Comparison of ENCODE assay signal across 25 cellular contexts in genomic region chr5:158744226-158744625, GRCh38.
"Had no signal": no experiment of that assay in that cellular context is flagged by ENCODE, and none has a peak within 500 bp of the region (broad histone marks: within the 10 kb centered on the region; RNA-seq: fewer than 3 reads in every experiment).

No MANE protein-coding gene starts in this region.

- H3K4me3 ChIP-seq: body of pancreas, colonic mucosa, esophagus squamous epithelium had no signal

- ATAC-seq: activated CD4-positive, CD25-positive, alpha-beta regulatory T cell treated with anti-CD3 and anti-CD28 coated beads, Interleukin-2, amount 50 U/mL, for 24 hours; activated CD8-positive, alpha-beta T cell treated with anti-CD3 and anti-CD28 coated beads for 36 hours; activated T-cell treated with anti-CD3 and anti-CD28 coated beads, Interleukin-2, amount 50 U/mL, for 4 hours; activated T-helper 17 cell treated with anti-CD3 and anti-CD28 coated beads, Interleukin-2, amount 50 U/mL, for 72 hours; body of pancreas; WTC11 had no signal

- H3K4me1 Mint-ChIP-seq: activated T-helper 17 cell treated with anti-CD3 and anti-CD28 coated beads, Interleukin-2, amount 50 U/mL, for 72 hours had no signal

- H3K4me1 ChIP-seq: body of pancreas, colonic mucosa, esophagus squamous epithelium had no signal

- H3K27me3 Mint-ChIP-seq: activated naive CD8-positive, alpha-beta T cell had no signal

- H3K4me3 Mint-ChIP-seq: activated CD8-positive, alpha-beta T cell treated with anti-CD3 and anti-CD28 coated beads for 36 hours; activated naive CD8-positive, alpha-beta T cell; activated T-cell treated with anti-CD3 and anti-CD28 coated beads, Interleukin-2, amount 50 U/mL, for 4 hours; activated T-helper 17 cell treated with anti-CD3 and anti-CD28 coated beads, Interleukin-2, amount 50 U/mL, for 72 hours; WTC11 had no signal

- H3K27ac ChIP-seq: body of pancreas, colonic mucosa, epithelial cell of prostate, esophagus squamous epithelium, VCaP had no signal

- H3K27ac Mint-ChIP-seq: activated CD8-positive, alpha-beta T cell treated with anti-CD3 and anti-CD28 coated beads for 36 hours; activated naive CD8-positive, alpha-beta T cell; activated T-helper 17 cell treated with anti-CD3 and anti-CD28 coated beads, Interleukin-2, amount 50 U/mL, for 72 hours; WTC11 had no signal

- H3K36me3 ChIP-seq: colonic mucosa, esophagus squamous epithelium had no signal

- DNase-seq: activated CD4-positive, alpha-beta T cell treated with anti-CD3 and anti-CD28 coated beads for 48 hours; activated CD4-positive, alpha-beta T cell treated with anti-CD3 and anti-CD28 coated beads, Interleukin-2, amount 50 U/mL, for 1 hour; activated CD4-positive, alpha-beta T cell treated with anti-CD3 and anti-CD28 coated beads, Interleukin-2, amount 50 U/mL, for 48 hours; activated CD8-positive, alpha-beta memory T cell treated with anti-CD3 and anti-CD28 coated beads for 24 hours; activated CD8-positive, alpha-beta T cell treated with anti-CD3 and anti-CD28 coated beads for 36 hours; activated effector memory CD4-positive, alpha-beta T cell treated with Interleukin-2 at 50 U/mL for 16 hours; activated gamma-delta T cell treated with Interleukin-2 at 50 U/mL for 16 hours; activated naive CD4-positive, alpha-beta T cell treated with anti-CD3 and anti-CD28 coated beads, Interleukin-2, amount 50 U/mL, for 16 hours; activated naive CD4-positive, alpha-beta T cell treated with Interleukin-2 at 50 U/mL for 16 hours; activated T-cell treated with anti-CD3 and anti-CD28 coated beads, Interleukin-2, amount 50 U/mL, for 4 hours; amniotic stem cell; anterior cingulate cortex; body of pancreas; caudate nucleus; colonic mucosa; effector CD8-positive, alpha-beta T cell; esophagus squamous epithelium; head of caudate nucleus; T-helper 2 cell had no signal

- H3K27me3 ChIP-seq: body of pancreas, colonic mucosa, esophagus squamous epithelium had no signal

- H3K9me3 ChIP-seq: body of pancreas, colonic mucosa, esophagus squamous epithelium had no signal

- H3K36me3 Mint-ChIP-seq: activated naive CD8-positive, alpha-beta T cell; WTC11 had no signal

- H3K9me3 Mint-ChIP-seq: activated CD8-positive, alpha-beta T cell treated with anti-CD3 and anti-CD28 coated beads for 36 hours; activated T-cell treated with anti-CD3 and anti-CD28 coated beads, Interleukin-2, amount 50 U/mL, for 4 hours; activated T-helper 17 cell treated with anti-CD3 and anti-CD28 coated beads, Interleukin-2, amount 50 U/mL, for 72 hours; WTC11 had no signal
